Comparison of ENCODE assay signal across 13 cellular contexts in the genomic region with DNA sequence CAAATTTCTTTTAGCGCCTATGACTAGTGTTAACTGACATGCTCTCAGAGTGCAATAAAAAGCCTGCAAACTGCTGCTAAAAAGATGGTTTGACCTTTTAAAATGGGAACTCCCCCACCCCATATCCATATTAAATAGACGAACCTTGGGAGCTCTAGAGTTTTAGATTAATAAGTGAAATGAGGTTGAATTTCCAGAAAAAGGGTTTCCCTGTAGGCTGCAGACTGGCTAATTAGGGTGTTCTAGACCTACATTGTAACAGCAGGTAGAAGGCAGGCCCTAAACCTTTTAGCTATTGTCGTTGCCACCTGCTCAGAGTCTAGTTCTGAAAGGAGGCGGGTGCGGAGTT. TPM values are rescaled to one million over a fixed set of nuclear protein-coding genes. Genes with fewer than 3 reads are reported as not detected.
DNase-seq lines count a peak whose midpoint lies in the region; ATAC-seq and TF ChIP-seq lines count a peak whose summit lies in the region.
"Had no signal": no experiment of that assay in that cellular context is flagged by ENCODE, and none has a peak within 500 bp of the region (broad histone marks: within the 10 kb centered on the region; RNA-seq: fewer than 3 reads in every experiment).

No MANE protein-coding gene starts in this region.

- H3K4me3 Mint-ChIP-seq in nephron progenitor cell: peak overlapping the region; percentile 85
- H3K4me3 Mint-ChIP-seq: activated CD8-positive, alpha-beta memory T cell treated with anti-CD3 and anti-CD28 coated beads, Interleukin-2, amount 10 ng/mL, durations not matched to agents 7 days and 5 days had no signal

- no peak overlapping the region for H3K27ac Mint-ChIP-seq in nephron progenitor cell
- H3K27ac Mint-ChIP-seq: activated CD8-positive, alpha-beta memory T cell treated with anti-CD3 and anti-CD28 coated beads, Interleukin-2, amount 10 ng/mL, durations not matched to agents 7 days and 5 days had no signal

- no peak overlapping the region for H3K9ac ChIP-seq in adipocyte (ENCODE audit: low read length)

- peaks cover 74% of the 10 kb centered on the region for H3K27me3 Mint-ChIP-seq in nephron progenitor cell (ENCODE audit: low read depth, poor library complexity)

- no peaks in the 10 kb centered on the region for H3K36me3 Mint-ChIP-seq in nephron progenitor cell (ENCODE audit: low read depth)
- H3K36me3 Mint-ChIP-seq: activated CD8-positive, alpha-beta memory T cell treated with anti-CD3 and anti-CD28 coated beads, Interleukin-2, amount 10 ng/mL, durations not matched to agents 7 days and 5 days had no signal

- intact Hi-C loops in left ventricle myocardium inferior (cut with micrococcal nuclease) (no loop called here), left ventricle myocardium superior (cut with micrococcal nuclease) (no loop called here), upper lobe of right lung (cut with DNase I) (no loop called here)

- peak overlapping the region; percentile 76 for H3K4me3 ChIP-seq in left ventricle myocardium inferior
- H3K4me3 ChIP-seq in adipocyte (ENCODE audit: low read length): peak overlapping the region; percentile 79
- H3K4me3 ChIP-seq in upper lobe of right lung: peak overlapping the region; percentile 61

- TF ChIP-seq CTCF in left ventricle myocardium inferior (IDR thresholded peaks at IDR 0.05; ENCODE audit: borderline replicate concordance) (no peak), nephron progenitor cell (IDR thresholded peaks at IDR 0.05) (no peak), upper lobe of right lung (IDR thresholded peaks at IDR 0.05) (no peak)

- ATAC-seq in left ventricle myocardium superior (no peak), upper lobe of right lung (no peak), HG03159 (IDR thresholded peaks at IDR 0.05; ENCODE audit: unreplicated experiment) (no peak)
- ATAC-seq: activated CD8-positive, alpha-beta memory T cell treated with anti-CD3 and anti-CD28 coated beads, Interleukin-2, amount 10 ng/mL, durations not matched to agents 7 days and 5 days had no signal

- H3K9me3 Mint-ChIP-seq in nephron progenitor cell: no peaks in the 10 kb centered on the region

- H3K9me3 ChIP-seq in left ventricle myocardium inferior (replicated peaks) (no peaks in the 10 kb centered on the region), adipocyte (ENCODE audit: control insufficient read depth, low read length) (no peaks in the 10 kb centered on the region), upper lobe of right lung (no peaks in the 10 kb centered on the region)

- no peaks in the 10 kb centered on the region for H3K27me3 ChIP-seq in left ventricle myocardium inferior (ENCODE audit: low read depth)
- H3K27me3 ChIP-seq in adipocyte (replicated peaks; ENCODE audit: control insufficient read depth, insufficient read depth, low read length): peaks cover 21% of the 10 kb centered on the region
- no peaks in the 10 kb centered on the region for H3K27me3 ChIP-seq in upper lobe of right lung

- H3K4me1 ChIP-seq in left ventricle myocardium inferior: peaks cover 27% of the 10 kb centered on the region
- peaks cover 5% of the 10 kb centered on the region for H3K4me1 ChIP-seq in adipocyte (ENCODE audit: control insufficient read depth, insufficient read depth, low read length)
- H3K4me1 ChIP-seq in upper lobe of right lung: peaks cover 14% of the 10 kb centered on the region

- peaks cover 21% of the 10 kb centered on the region for H3K4me1 Mint-ChIP-seq in nephron progenitor cell

- H3K27ac ChIP-seq in left ventricle myocardium inferior (replicated peaks): no peak overlapping the region
- H3K27ac ChIP-seq in upper lobe of right lung: no peak overlapping the region
- H3K27ac ChIP-seq: brain microvascular endothelial cell, epithelial cell of prostate had no signal

- H3K36me3 ChIP-seq in left ventricle myocardium inferior (no peaks in the 10 kb centered on the region), adipocyte (ENCODE audit: control insufficient read depth, insufficient read depth, low read length, severe bottlenecking) (no peaks in the 10 kb centered on the region), upper lobe of right lung (no peaks in the 10 kb centered on the region)
- H3K36me3 ChIP-seq: brain microvascular endothelial cell had no signal

- no peak for DNase-seq in left ventricle myocardium inferior
- no peak for DNase-seq in left ventricle myocardium superior
- no peak for DNase-seq in adipocyte (ENCODE audit: low read depth)
- DNase-seq in nephron progenitor cell: no peak
- DNase-seq in upper lobe of right lung: no peak
- no peak for DNase-seq in foreskin melanocyte
- DNase-seq in SW480 (ENCODE audit: low spot score): no peak
- DNase-seq: activated CD8-positive, alpha-beta memory T cell treated with anti-CD3 and anti-CD28 coated beads, Interleukin-2, amount 10 ng/mL, durations not matched to agents 7 days and 5 days; HCEC 1CT; NCI-H2029 treated with DMSO at 0.1 percent for 48 hours had no signal

RNA-seq across cellular contexts. Expression of a gene that starts 2.2 kb away (rescaled TPM):
- 4.5 TPM for total RNA-seq in left ventricle myocardium inferior
- 3.8 TPM for total RNA-seq in left ventricle myocardium superior
- total RNA-seq in upper lobe of right lung: 1.2 TPM
